Comparison of ENCODE assay signal across 1 cellular context in the genomic region with DNA sequence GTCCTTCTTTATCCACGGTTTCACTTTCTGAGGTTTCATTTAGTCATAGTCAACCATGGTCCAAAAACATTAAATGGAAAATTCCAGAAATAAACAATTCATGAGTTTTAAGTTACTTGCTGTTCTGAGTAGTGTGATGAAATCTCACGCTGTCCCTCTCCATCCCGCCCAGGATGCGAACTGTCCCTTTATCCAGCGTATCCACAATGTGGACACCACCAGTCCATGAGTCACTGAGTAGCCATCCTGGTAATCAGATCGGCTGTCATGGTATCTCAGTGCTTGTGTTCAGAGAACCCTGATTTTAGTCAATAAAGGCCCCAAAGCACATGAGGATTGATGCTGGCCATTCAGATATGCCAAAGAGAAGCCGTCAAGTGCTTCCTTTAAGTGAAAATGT.
TF ChIP-seq lines count a peak whose summit lies in the region.

No MANE protein-coding gene starts in this region.

TF ChIP-seq in GM12891, 5 proteins besides CTCF, POLR2A, EP300 and RAD21 (continued from another document):
- TF ChIP-seq POU2F2 (IDR thresholded peaks at IDR 0.05; ENCODE audit: low read depth, low read length) (no peak), PAX5 (IDR thresholded peaks at IDR 0.05; ENCODE audit: insufficient read depth, low read length, severe bottlenecking) (no peak), SPI1 (IDR thresholded peaks at IDR 0.05; ENCODE audit: low read depth, low read length) (no peak)
